33 cellular contexts compared by ENCODE assay signal in genomic region chr9:131959887-131960286, GRCh38.
"Had no signal": no experiment of that assay in that cellular context is flagged by ENCODE, and none has a peak within 500 bp of the region (broad histone marks: within the 10 kb centered on the region; RNA-seq: fewer than 3 reads in every experiment).

No MANE protein-coding gene starts in this region.

- H3K9me3 ChIP-seq: adrenal gland, breast epithelium, esophagus muscularis mucosa, gastrocnemius medialis had no signal

- H3K27ac ChIP-seq: adrenal gland, breast epithelium, cardiac muscle cell, coronary artery, esophagus muscularis mucosa, foreskin keratinocyte, WERI-Rb-1 had no signal

- H3K4me1 Mint-ChIP-seq: activated B cell treated with CpG ODN at 0.5 μM for 24 hours; activated naive CD4-positive, alpha-beta T cell treated with anti-CD3 and anti-CD28 coated beads, Interleukin-2, amount 50 U/mL, for 24 hours; activated naive CD8-positive, alpha-beta T cell treated with anti-CD3 and anti-CD28 coated beads for 36 hours; activated naive CD8-positive, alpha-beta T cell treated with anti-CD3 and anti-CD28 coated beads, Interleukin-2, amount 50 U/mL, for 24 hours; central memory CD8-positive, alpha-beta T cell had no signal

- H3K4me1 ChIP-seq: adrenal gland, breast epithelium had no signal

- ATAC-seq: activated CD8-positive, alpha-beta T cell treated with anti-CD3 and anti-CD28 coated beads for 36 hours; activated T-cell treated with anti-CD3 and anti-CD28 coated beads, Interleukin-2, amount 50 U/mL, for 4 hours; effector memory CD8-positive, alpha-beta T cell; T-helper 17 cell had no signal

- H3K4me3 Mint-ChIP-seq: activated B cell treated with CpG ODN at 0.5 μM for 24 hours; activated CD8-positive, alpha-beta T cell treated with anti-CD3 and anti-CD28 coated beads for 36 hours; activated naive CD4-positive, alpha-beta T cell treated with anti-CD3 and anti-CD28 coated beads for 36 hours; activated naive CD4-positive, alpha-beta T cell treated with anti-CD3 and anti-CD28 coated beads, Interleukin-2, amount 50 U/mL, for 24 hours; activated naive CD8-positive, alpha-beta T cell treated with anti-CD3 and anti-CD28 coated beads for 36 hours; activated naive CD8-positive, alpha-beta T cell treated with anti-CD3 and anti-CD28 coated beads, Interleukin-2, amount 50 U/mL, for 24 hours; activated T-cell treated with anti-CD3 and anti-CD28 coated beads, Interleukin-2, amount 50 U/mL, for 4 hours; activated T-helper 17 cell treated with anti-CD3 and anti-CD28 coated beads, Interleukin-2, amount 50 U/mL, for 72 hours; central memory CD8-positive, alpha-beta T cell; dendritic cell treated with granulocyte-macrophage colony-stimulating factor and Interleukin-4, amounts not matched to agents 40 ng/mL and 50 ng/mL, for 4 days; effector memory CD8-positive, alpha-beta T cell; T-helper 17 cell; T-helper 2 cell treated with Interferon-gamma antibody and Interleukin-4, amounts not matched to agents 5 μg/mL and 100 μg/mL, for 36 hours had no signal

- DNase-seq: activated B cell treated with CpG ODN at 0.5 μM for 24 hours; activated CD4-positive, alpha-beta T cell treated with anti-CD3 and anti-CD28 coated beads for 48 hours; activated CD4-positive, alpha-beta T cell treated with anti-CD3 and anti-CD28 coated beads, Interleukin-2, amount 50 U/mL, for 1 hour; activated CD4-positive, alpha-beta T cell treated with anti-CD3 and anti-CD28 coated beads, Interleukin-2, amount 50 U/mL, for 48 hours; activated CD8-positive, alpha-beta memory T cell treated with anti-CD3 and anti-CD28 coated beads for 24 hours; activated CD8-positive, alpha-beta T cell treated with anti-CD3 and anti-CD28 coated beads for 36 hours; activated effector memory CD4-positive, alpha-beta T cell treated with Interleukin-2 at 50 U/mL for 16 hours; activated naive CD4-positive, alpha-beta T cell treated with anti-CD3 and anti-CD28 coated beads for 36 hours; activated naive CD8-positive, alpha-beta T cell treated with anti-CD3 and anti-CD28 coated beads for 36 hours; activated naive CD8-positive, alpha-beta T cell treated with anti-CD3 and anti-CD28 coated beads, Interleukin-2, amount 50 U/mL, for 24 hours; activated T-cell treated with anti-CD3 and anti-CD28 coated beads, Interleukin-2, amount 50 U/mL, for 4 hours; adrenal gland; aorta; effector CD4-positive, alpha-beta T cell; effector memory CD8-positive, alpha-beta T cell; erythroblast; gastrocnemius medialis; glutamatergic neuron; T-helper 1 cell; T-helper 17 cell; T1000; WERI-Rb-1 had no signal

- H3K4me3 ChIP-seq: adrenal gland, breast epithelium, cardiac muscle cell, coronary artery, esophagus muscularis mucosa, gastrocnemius medialis had no signal

- H3K27ac Mint-ChIP-seq: activated B cell treated with CpG ODN at 0.5 μM for 24 hours; activated CD8-positive, alpha-beta T cell treated with anti-CD3 and anti-CD28 coated beads for 36 hours; activated naive CD4-positive, alpha-beta T cell treated with anti-CD3 and anti-CD28 coated beads for 36 hours; activated naive CD4-positive, alpha-beta T cell treated with anti-CD3 and anti-CD28 coated beads, Interleukin-2, amount 50 U/mL, for 24 hours; activated naive CD8-positive, alpha-beta T cell treated with anti-CD3 and anti-CD28 coated beads for 36 hours; activated naive CD8-positive, alpha-beta T cell treated with anti-CD3 and anti-CD28 coated beads, Interleukin-2, amount 50 U/mL, for 24 hours; activated T-helper 17 cell treated with anti-CD3 and anti-CD28 coated beads, Interleukin-2, amount 50 U/mL, for 72 hours; dendritic cell treated with granulocyte-macrophage colony-stimulating factor and Interleukin-4, amounts not matched to agents 40 ng/mL and 50 ng/mL, for 4 days; effector memory CD8-positive, alpha-beta T cell; T-helper 17 cell; T-helper 2 cell treated with Interferon-gamma antibody and Interleukin-4, amounts not matched to agents 5 μg/mL and 100 μg/mL, for 36 hours had no signal

- H3K27me3 ChIP-seq: adrenal gland, breast epithelium, cardiac muscle cell, esophagus muscularis mucosa, foreskin keratinocyte, gastrocnemius medialis had no signal

- H3K27me3 Mint-ChIP-seq: activated B cell treated with CpG ODN at 0.5 μM for 24 hours; activated CD8-positive, alpha-beta T cell treated with anti-CD3 and anti-CD28 coated beads for 36 hours; activated naive CD4-positive, alpha-beta T cell treated with anti-CD3 and anti-CD28 coated beads, Interleukin-2, amount 50 U/mL, for 24 hours; activated naive CD8-positive, alpha-beta T cell treated with anti-CD3 and anti-CD28 coated beads for 36 hours; activated naive CD8-positive, alpha-beta T cell treated with anti-CD3 and anti-CD28 coated beads, Interleukin-2, amount 50 U/mL, for 24 hours; activated T-helper 17 cell treated with anti-CD3 and anti-CD28 coated beads, Interleukin-2, amount 50 U/mL, for 72 hours; brain; central memory CD8-positive, alpha-beta T cell; dendritic cell treated with granulocyte-macrophage colony-stimulating factor and Interleukin-4, amounts not matched to agents 40 ng/mL and 50 ng/mL, for 4 days; effector memory CD8-positive, alpha-beta T cell; T-helper 17 cell had no signal

- H3K9me3 Mint-ChIP-seq: activated B cell treated with CpG ODN at 0.5 μM for 24 hours; activated CD8-positive, alpha-beta T cell treated with anti-CD3 and anti-CD28 coated beads for 36 hours; activated naive CD4-positive, alpha-beta T cell treated with anti-CD3 and anti-CD28 coated beads for 36 hours; activated naive CD4-positive, alpha-beta T cell treated with anti-CD3 and anti-CD28 coated beads, Interleukin-2, amount 50 U/mL, for 24 hours; activated naive CD8-positive, alpha-beta T cell treated with anti-CD3 and anti-CD28 coated beads for 36 hours; activated naive CD8-positive, alpha-beta T cell treated with anti-CD3 and anti-CD28 coated beads, Interleukin-2, amount 50 U/mL, for 24 hours; activated T-cell treated with anti-CD3 and anti-CD28 coated beads, Interleukin-2, amount 50 U/mL, for 4 hours; activated T-helper 17 cell treated with anti-CD3 and anti-CD28 coated beads, Interleukin-2, amount 50 U/mL, for 72 hours; central memory CD8-positive, alpha-beta T cell; dendritic cell treated with granulocyte-macrophage colony-stimulating factor and Interleukin-4, amounts not matched to agents 40 ng/mL and 50 ng/mL, for 4 days; T-helper 2 cell treated with Interferon-gamma antibody and Interleukin-4, amounts not matched to agents 5 μg/mL and 100 μg/mL, for 36 hours had no signal

- H3K36me3 ChIP-seq: adrenal gland, breast epithelium, cardiac muscle cell, gastrocnemius medialis had no signal
